Comparison of ENCODE assay signal across 8 cellular contexts in genomic region chr6:167825759-167826229, GRCh38. TPM values are rescaled to one million over a fixed set of nuclear protein-coding genes. Genes with fewer than 3 reads are reported as not detected.
DNase-seq lines count a peak whose midpoint lies in the region; ATAC-seq and TF ChIP-seq lines count a peak whose summit lies in the region.

No MANE protein-coding gene starts in this region.

- no peak for TF ChIP-seq CTCF in type B pancreatic cell (conservative IDR thresholded peaks at IDR 0.05)

- no peaks in the 10 kb centered on the region for H3K9me3 ChIP-seq in mucosa of rectum (ENCODE audit: control insufficient read depth in 2 of 2, low read length in 2 of 2)

- no peaks in the 10 kb centered on the region for H3K27me3 ChIP-seq in mucosa of rectum (ENCODE audit: control insufficient read depth in 2 of 2, insufficient read depth in 2 of 2, low read length in 2 of 2)

- peaks cover 2% of the 10 kb centered on the region for H3K36me3 Mint-ChIP-seq in activated CD4-positive, alpha-beta T cell treated with anti-CD3 and anti-CD28 coated beads, Interleukin-2, amount 10 ng/mL, durations not matched to agents 24 days and 14 days (ENCODE audit: low read depth)
- no peaks in the 10 kb centered on the region for H3K36me3 Mint-ChIP-seq in type B pancreatic cell

- intact Hi-C loops in activated CD4-positive, alpha-beta T cell treated with anti-CD3 and anti-CD28 coated beads, Interleukin-2, amount 10 ng/mL, durations not matched to agents 24 days and 14 days (cut with micrococcal nuclease) = loop anchor here (2.0 to 5.0 kb wide), 4 partner anchors 72 to 1443 kb away; partner anchors contain the start of genes MPC1 and RPS6KA2

- DNase-seq in EH (ENCODE audit: low read depth) (peak; percentile 53), epithelial cell of prostate (ENCODE audit: low read depth, low spot score) (no peak), type B pancreatic cell (ENCODE audit: extremely low spot score, unreplicated experiment) (peak; percentile 76)
- DNase-seq in activated CD4-positive, alpha-beta T cell treated with anti-CD3 and anti-CD28 coated beads, Interleukin-2, amount 10 ng/mL, durations not matched to agents 24 days and 14 days = peak; percentile 69

- ATAC-seq in HG03432 (IDR thresholded peaks at IDR 0.05; ENCODE audit: unreplicated experiment) (peak; percentile 16), GM19455 (IDR thresholded peaks at IDR 0.05; ENCODE audit: unreplicated experiment) (no peak), HG03039 (IDR thresholded peaks at IDR 0.05; ENCODE audit: unreplicated experiment) (no peak)

- H3K27ac Mint-ChIP-seq in activated CD4-positive, alpha-beta T cell treated with anti-CD3 and anti-CD28 coated beads, Interleukin-2, amount 10 ng/mL, durations not matched to agents 24 days and 14 days = peak overlapping the region; percentile 76
- peak overlapping the region; percentile 87 for H3K27ac Mint-ChIP-seq in type B pancreatic cell

- H3K4me3 ChIP-seq in mucosa of rectum (ENCODE audit: low read length in 2 of 2) = peak overlapping the region; percentile 81 to 86

- peak overlapping the region; percentile 84 for H3K27ac ChIP-seq in epithelial cell of prostate
- peak overlapping the region; percentile 77 to 81 for H3K27ac ChIP-seq in mucosa of rectum (ENCODE audit: low read depth in 2 of 2, low read length in 2 of 2)

- no peaks in the 10 kb centered on the region for H3K9me3 Mint-ChIP-seq in activated CD4-positive, alpha-beta T cell treated with anti-CD3 and anti-CD28 coated beads, Interleukin-2, amount 10 ng/mL, durations not matched to agents 24 days and 14 days
- H3K9me3 Mint-ChIP-seq in type B pancreatic cell = no peaks in the 10 kb centered on the region

- no peaks in the 10 kb centered on the region for H3K36me3 ChIP-seq in mucosa of rectum (ENCODE audit: control insufficient read depth in 2 of 2, insufficient read depth in 2 of 2, low read length in 2 of 2)

- peaks cover 5 to 6% of the 10 kb centered on the region in 2 donors for H3K4me1 ChIP-seq in mucosa of rectum (ENCODE audit: control insufficient read depth in 2 of 2, insufficient read depth in 2 of 2, low read length in 2 of 2)

- H3K9ac ChIP-seq in mucosa of rectum (ENCODE audit: low read depth in 1 of 2, low read length in 2 of 2) = peak overlapping the region; percentile 74 to 90

- peaks cover 26% of the 10 kb centered on the region for H3K4me1 Mint-ChIP-seq in activated CD4-positive, alpha-beta T cell treated with anti-CD3 and anti-CD28 coated beads, Interleukin-2, amount 10 ng/mL, durations not matched to agents 24 days and 14 days
- peaks cover 38% of the 10 kb centered on the region for H3K4me1 Mint-ChIP-seq in type B pancreatic cell (ENCODE audit: unreplicated experiment)

- H3K4me3 Mint-ChIP-seq in activated CD4-positive, alpha-beta T cell treated with anti-CD3 and anti-CD28 coated beads, Interleukin-2, amount 10 ng/mL, durations not matched to agents 24 days and 14 days = peak overlapping the region; percentile 89
- peak overlapping the region; percentile 89 for H3K4me3 Mint-ChIP-seq in type B pancreatic cell

- peaks cover 69% of the 10 kb centered on the region for H3K27me3 Mint-ChIP-seq in activated CD4-positive, alpha-beta T cell treated with anti-CD3 and anti-CD28 coated beads, Interleukin-2, amount 10 ng/mL, durations not matched to agents 24 days and 14 days
- H3K27me3 Mint-ChIP-seq in type B pancreatic cell = peaks cover 13% of the 10 kb centered on the region

RNA-seq across cellular contexts. Expression of gene AFDN, which starts 0.9 kb away (rescaled TPM):
- total RNA-seq in activated CD4-positive, alpha-beta T cell treated with anti-CD3 and anti-CD28 coated beads, Interleukin-2, amount 10 ng/mL, durations not matched to agents 24 days and 14 days = 40.8 and 42.2 TPM in 2 replicates
- 140 and 154 TPM in 2 replicates for total RNA-seq in type B pancreatic cell (ENCODE audit: low replicate concordance)
